ENCODE assay signal across 8 cellular contexts in genomic region chr10:92756233-92757065, GRCh38.
DNase-seq lines count a peak whose midpoint lies in the region; ATAC-seq and TF ChIP-seq lines count a peak whose summit lies in the region.

No MANE protein-coding gene starts in this region.

- peak; percentile 19 for ATAC-seq in activated CD4-positive, alpha-beta T cell treated with anti-CD3 and anti-CD28 coated beads for 36 hours
- peak; percentile 87 for ATAC-seq in HG02852 (IDR thresholded peaks at IDR 0.05; ENCODE audit: unreplicated experiment)
- ATAC-seq in gastroesophageal sphincter, result no peak

- no peaks in the 10 kb centered on the region for H3K36me3 Mint-ChIP-seq in activated CD4-positive, alpha-beta T cell treated with anti-CD3 and anti-CD28 coated beads for 36 hours (ENCODE audit: low read depth)
- no peaks in the 10 kb centered on the region for H3K36me3 Mint-ChIP-seq in glutamatergic neuron (ENCODE audit: unreplicated experiment)

- peak overlapping the region in 1 of 5 donors; percentile 4 for H3K9ac ChIP-seq in subcutaneous abdominal adipose tissue (ENCODE audit: low read length in 5 of 5)

- CTCF ChIA-PET in activated CD4-positive, alpha-beta T cell treated with anti-CD3 and anti-CD28 coated beads for 36 hours (lab: Charles Lee), result interaction anchor here (0.6 to 1.5 kb wide), 3 partner anchors 23 to 558 kb away, joined by 3 read pairs; no protein-coding TSS in a partner anchor

- POLR2A ChIA-PET in activated CD4-positive, alpha-beta T cell treated with anti-CD3 and anti-CD28 coated beads for 36 hours (lab: Charles Lee), result interaction anchor here (0.7 kb wide), 1 partner anchor 16 kb away, joined by 4 read pairs; no protein-coding TSS in a partner anchor

- no peak overlapping the region for H3K4me3 ChIP-seq in gastroesophageal sphincter
- peak overlapping the region in 2 of 5 donors; percentile 5 to 36 for H3K4me3 ChIP-seq in subcutaneous abdominal adipose tissue (ENCODE audit: low read depth in 1 of 5, low read length in 5 of 5)

- peak overlapping the region; percentile 83 to 90 (median 84) for H3K27ac ChIP-seq in gastroesophageal sphincter
- peak overlapping the region; percentile 33 for H3K27ac ChIP-seq in subcutaneous abdominal adipose tissue (ENCODE audit: low read depth, low read length)

- TF ChIP-seq CTCF in gastroesophageal sphincter (IDR thresholded peaks at IDR 0.05), result no peak
- TF ChIP-seq CTCF in glutamatergic neuron (IDR thresholded peaks at IDR 0.05; ENCODE audit: partially characterized antibody, unreplicated experiment), result no peak

- DNase-seq in activated CD4-positive, alpha-beta T cell treated with anti-CD3 and anti-CD28 coated beads for 36 hours, result peak; percentile 6
- no peak for DNase-seq in activated CD4-positive, alpha-beta T cell treated with anti-CD3 and anti-CD28 coated beads, Interleukin-2, amount 50 U/mL, for 4 hours
- peak; percentile 28 for DNase-seq in NCI-H226
- DNase-seq in dedifferentiated amniotic fluid mesenchymal stem cell (ENCODE audit: extremely low spot score), result no peak
- no peak for DNase-seq in glutamatergic neuron

- H3K9me3 Mint-ChIP-seq in activated CD4-positive, alpha-beta T cell treated with anti-CD3 and anti-CD28 coated beads for 36 hours (ENCODE audit: low read depth), result no peaks in the 10 kb centered on the region
- H3K9me3 Mint-ChIP-seq in glutamatergic neuron (ENCODE audit: unreplicated experiment), result no peaks in the 10 kb centered on the region

- peaks cover 9 to 62% (median 12%) of the 10 kb centered on the region in 3 donors for H3K4me1 ChIP-seq in gastroesophageal sphincter
- H3K4me1 ChIP-seq in subcutaneous abdominal adipose tissue (ENCODE audit: control insufficient read depth in 5 of 5, insufficient read depth in 5 of 5, low read length in 5 of 5), result peaks cover 0 to 33% (median 29%) of the 10 kb centered on the region in 5 donors

- TF ChIP-seq EP300 in gastroesophageal sphincter (IDR thresholded peaks at IDR 0.05), result no peak

- peaks cover 3% of the 10 kb centered on the region for H3K27me3 Mint-ChIP-seq in activated CD4-positive, alpha-beta T cell treated with anti-CD3 and anti-CD28 coated beads for 36 hours
- H3K27me3 Mint-ChIP-seq in glutamatergic neuron (ENCODE audit: unreplicated experiment), result no peaks in the 10 kb centered on the region

- intact Hi-C loops in activated CD4-positive, alpha-beta T cell treated with anti-CD3 and anti-CD28 coated beads for 36 hours (cut with DNase I, micrococcal nuclease), result no loop called here

- H3K27me3 ChIP-seq in gastroesophageal sphincter, result no peaks in the 10 kb centered on the region
- no peaks in the 10 kb centered on the region for H3K27me3 ChIP-seq in subcutaneous abdominal adipose tissue (ENCODE audit: control insufficient read depth in 5 of 5, insufficient read depth in 4 of 5, low read length in 5 of 5)

- H3K4me3 Mint-ChIP-seq in activated CD4-positive, alpha-beta T cell treated with anti-CD3 and anti-CD28 coated beads for 36 hours, result no peak overlapping the region
- H3K4me3 Mint-ChIP-seq in glutamatergic neuron (ENCODE audit: unreplicated experiment), result no peak overlapping the region

- no peak overlapping the region for H3K27ac Mint-ChIP-seq in activated CD4-positive, alpha-beta T cell treated with anti-CD3 and anti-CD28 coated beads for 36 hours
- no peak overlapping the region for H3K27ac Mint-ChIP-seq in glutamatergic neuron (ENCODE audit: unreplicated experiment)

- TF ChIP-seq POLR2A in gastroesophageal sphincter (IDR thresholded peaks at IDR 0.05), result no peak

- no peaks in the 10 kb centered on the region for H3K9me3 ChIP-seq in gastroesophageal sphincter
- no peaks in the 10 kb centered on the region for H3K9me3 ChIP-seq in subcutaneous abdominal adipose tissue (ENCODE audit: control insufficient read depth in 5 of 5, low read length in 5 of 5)

- 41 to 74% methylated on average over 5 to 7 of the region's 9 CpGs for WGBS in gastroesophageal sphincter (ENCODE audit: low coverage in 1 of 2), 2 donors

- H3K4me1 Mint-ChIP-seq in activated CD4-positive, alpha-beta T cell treated with anti-CD3 and anti-CD28 coated beads for 36 hours, result peaks cover 8% of the 10 kb centered on the region
- peaks cover 2% of the 10 kb centered on the region for H3K4me1 Mint-ChIP-seq in glutamatergic neuron (ENCODE audit: low read depth, unreplicated experiment)

- H3K36me3 ChIP-seq in gastroesophageal sphincter, result no peaks in the 10 kb centered on the region
- H3K36me3 ChIP-seq in subcutaneous abdominal adipose tissue (ENCODE audit: control insufficient read depth in 5 of 5, insufficient read depth in 5 of 5, low read length in 5 of 5), result no peaks in the 10 kb centered on the region

Comparison
In these comparisons a context has a peak if more than half of its experiments do, and no peak if none do; other contexts are left out.
1. DNase-seq: peak in activated CD4-positive, alpha-beta T cell treated with anti-CD3 and anti-CD28 coated beads for 36 hours (single experiment) and NCI-H226 (single experiment); none in activated CD4-positive, alpha-beta T cell treated with anti-CD3 and anti-CD28 coated beads, Interleukin-2, amount 50 U/mL, for 4 hours (0 of 2), dedifferentiated amniotic fluid mesenchymal stem cell (single experiment) and glutamatergic neuron (single experiment).